ENCODE assay signal across 8 cellular contexts in genomic region chr9:4596165-4596922, GRCh38.
DNase-seq lines count a peak whose midpoint lies in the region; ATAC-seq, FAIRE-seq and TF ChIP-seq lines count a peak whose summit lies in the region.

No MANE protein-coding gene starts in this region.

- FAIRE-seq in GM19239 (lab: Jason Lieb, UNC) (peak; percentile 92), GM12878 (lab: Jason Lieb, UNC) (peak; percentile 72)

- H4K20me1 ChIP-seq in SU-DHL-6 (ENCODE audit: low read depth, low read length): no peaks in the 10 kb centered on the region
- no peaks in the 10 kb centered on the region for H4K20me1 ChIP-seq in GM12878 (ENCODE audit: control insufficient read depth, insufficient read depth)

- CTCF ChIA-PET in GM12878 (lab: Yijun Ruan, JAX): interaction anchor here (0.6 kb wide), 1 partner anchor 166 kb away, joined by 3 read pairs; no protein-coding TSS in a partner anchor
- CTCF ChIA-PET in HEK293T (lab: Yijun Ruan, JAX): no interaction called here

- no peaks in the 10 kb centered on the region for H3K9me3 ChIP-seq in SU-DHL-6 (ENCODE audit: insufficient read depth, low read length)
- no peaks in the 10 kb centered on the region; the same call in 2 of the 3 replicates for H3K9me3 ChIP-seq in GM12878 (replicated peaks; ENCODE audit: control insufficient read depth, insufficient read depth, low read length)
- no peaks in the 10 kb centered on the region for H3K9me3 ChIP-seq in gastrocnemius medialis
- H3K9me3 ChIP-seq in BE2C: no peaks in the 10 kb centered on the region

- intact Hi-C loops in GM12878 (cut with micrococcal nuclease; ENCODE audit: unreplicated experiment): no loop called here
- intact Hi-C loops in gastrocnemius medialis (cut with DNase I; ENCODE audit: low total_unique reads): no loop called here

- no peaks in the 10 kb centered on the region for H3K36me3 ChIP-seq in SU-DHL-6 (ENCODE audit: low read length)
- no peaks in the 10 kb centered on the region for H3K36me3 ChIP-seq in GM12878 (ENCODE audit: control insufficient read depth in 2 of 2, insufficient read depth in 2 of 2, low read length in 1 of 2)
- no peaks in the 10 kb centered on the region for H3K36me3 ChIP-seq in gastrocnemius medialis
- no peaks in the 10 kb centered on the region for H3K36me3 ChIP-seq in BE2C

- ATAC-seq in GM12878: peak; percentile 60
- ATAC-seq in gastrocnemius medialis: peak in 1 of 2 donors; percentile 23

- H3K4me3 ChIP-seq in SU-DHL-6 (ENCODE audit: insufficient read depth, low read length, poor library complexity, severe bottlenecking) (no peak overlapping the region), GM12878 (no peak overlapping the region), gastrocnemius medialis (no peak overlapping the region), BE2C (ENCODE audit: low read depth, low read length) (no peak overlapping the region)

- WGBS in GM12878 (ENCODE audit: insufficient coverage, insufficient replicate concordance, low lambda C conversion rate, missing lambda C conversion rate): 63% methylated on average over 11 of the region's 11 CpGs

- H3K4me2 ChIP-seq in SU-DHL-6 (ENCODE audit: low read depth, low read length, poor library complexity, severe bottlenecking): no peak overlapping the region
- H3K4me2 ChIP-seq in GM12878 (ENCODE audit: control insufficient read depth, insufficient read depth): no peak overlapping the region

- H3K27ac ChIP-seq in SU-DHL-6 (ENCODE audit: low read depth, low read length) (no peak overlapping the region), GM12878 (ENCODE audit: control insufficient read depth, insufficient read depth) (no peak overlapping the region; the same call in 1 of the 2 replicates), gastrocnemius medialis (peak overlapping the region; percentile 8 to 65 (median 44))

- TF ChIP-seq CTCF in SU-DHL-6 (IDR thresholded peaks at IDR 0.05; ENCODE audit: insufficient read depth, low read length, poor library complexity, severe bottlenecking) (no peak), GM12878 (IDR thresholded peaks at IDR 0.05 in 2 of 3, conservative IDR thresholded peaks at IDR 0.05 in 1 of 3; ENCODE audit: control insufficient read depth in 2 of 3, extremely low read depth in 1 of 3, insufficient read depth in 1 of 3, low read depth in 3 of 3, low read length in 3 of 3) (no peak), gastrocnemius medialis (IDR thresholded peaks at IDR 0.05 in 4 of 5, conservative IDR thresholded peaks at IDR 0.05 in 1 of 5) (no peak), BE2C (IDR thresholded peaks at IDR 0.05; ENCODE audit: low read depth, low read length) (no peak)

- POLR2A ChIA-PET in GM12878 (lab: Charles Lee) (no interaction called here), HEK293T (lab: Yijun Ruan, JAX) (no interaction called here)

- H3K79me2 ChIP-seq in SU-DHL-6 (ENCODE audit: insufficient read depth, low read length) (no peaks in the 10 kb centered on the region), GM12878 (ENCODE audit: control insufficient read depth, insufficient read depth, low read length) (no peaks in the 10 kb centered on the region)

- TF ChIP-seq EP300 in GM12878 (IDR thresholded peaks at IDR 0.05; ENCODE audit: borderline replicate concordance in 1 of 2, control insufficient read depth in 1 of 2, low read depth in 2 of 2, low read length in 2 of 2): no peak

- SMC1A ChIA-PET in GM12878 (lab: Charles Lee; ENCODE audit: uncharacterized antibody, unreplicated experiment): interaction anchor here (0.7 kb wide), 1 partner anchor 10 kb away, joined by 3 read pairs; no protein-coding TSS in a partner anchor

- no peaks in the 10 kb centered on the region for H3K27me3 ChIP-seq in SU-DHL-6 (ENCODE audit: low read length)
- H3K27me3 ChIP-seq in GM12878 (replicated peaks in 1 of 2; ENCODE audit: control insufficient read depth in 2 of 2, insufficient read depth in 2 of 2, low read length in 1 of 2): no peaks in the 10 kb centered on the region
- no peaks in the 10 kb centered on the region for H3K27me3 ChIP-seq in gastrocnemius medialis
- no peaks in the 10 kb centered on the region; the same call in 1 of the 2 replicates for H3K27me3 ChIP-seq in BE2C

- BruUV-seq in GM12878 (replicated peaks; lab: Mats Ljungman, UMichigan): no TSS peak

- in situ Hi-C loops in GM12878 (cut with MboI) (no loop called here), gastrocnemius medialis (cut with MboI; ENCODE audit: low sequenced_read_pairs in 4 of 4) (no loop called here)

- DNase-seq in GM19239 (ENCODE audit: insufficient read length, low spot score): no peak
- peak; percentile 5 for DNase-seq in GM12878 (ENCODE audit: low read depth, low spot score)
- no peak for DNase-seq in gastrocnemius medialis
- DNase-seq in BE2C: no peak
- no peak for DNase-seq in HEK293T (ENCODE audit: extremely low spot score)
- DNase-seq in NCI-H226: no peak
- no peak for DNase-seq in epidermal melanocyte (ENCODE audit: insufficient read length, low spot score)

- TF ChIP-seq RAD21 in GM12878 (IDR thresholded peaks at IDR 0.05; ENCODE audit: insufficient read depth, low read depth, low read length): no peak

- peaks cover 5% of the 10 kb centered on the region; the same call in 1 of the 2 replicates for H3K4me1 ChIP-seq in GM12878 (ENCODE audit: control insufficient read depth, insufficient read depth, low read length)
- H3K4me1 ChIP-seq in gastrocnemius medialis: no peaks in the 10 kb centered on the region
- no peaks in the 10 kb centered on the region for H3K4me1 ChIP-seq in BE2C

- RAD21 ChIA-PET in GM12878 (lab: Charles Lee; ENCODE audit: unreplicated experiment): no interaction called here

- H3F3A ChIP-seq in SU-DHL-6 (ENCODE audit: insufficient read depth): no peaks in the 10 kb centered on the region

- H3K9ac ChIP-seq in SU-DHL-6 (ENCODE audit: low read length) (no peak overlapping the region), GM12878 (ENCODE audit: control insufficient read depth, insufficient read depth, low read length) (no peak overlapping the region)

- TF ChIP-seq POLR2A in GM12878 (IDR thresholded peaks at IDR 0.05; ENCODE audit: low read depth, low read length) (no peak), gastrocnemius medialis (IDR thresholded peaks at IDR 0.05) (no peak)

- no peaks in the 10 kb centered on the region for H3K9me2 ChIP-seq in SU-DHL-6 (replicated peaks; ENCODE audit: insufficient read depth, low read length)

- H2AFZ ChIP-seq in SU-DHL-6 (ENCODE audit: low read depth, low read length, severe bottlenecking) (peak overlapping the region; percentile 65), GM12878 (ENCODE audit: control insufficient read depth, low read depth, low read length) (peak overlapping the region; percentile 62)

TF ChIP-seq in GM12878, 131 proteins besides CTCF, POLR2A, EP300 and RAD21 (continues in another document):
- TF ChIP-seq MLLT1 (IDR thresholded peaks at IDR 0.05) (no peak), ZNF217 (IDR thresholded peaks at IDR 0.05) (no peak), RB1 (IDR thresholded peaks at IDR 0.05; ENCODE audit: borderline replicate concordance) (no peak)

TF ChIP-seq in HEK293T, 16 proteins besides CTCF, POLR2A, EP300 and RAD21:
- TF ChIP-seq PKNOX1 (IDR thresholded peaks at IDR 0.05) (no peak), HDGF (IDR thresholded peaks at IDR 0.05; ENCODE audit: borderline replicate concordance) (no peak), CTBP1 (IDR thresholded peaks at IDR 0.05; ENCODE audit: borderline replicate concordance) (no peak), FOXM1 (IDR thresholded peaks at IDR 0.05; ENCODE audit: borderline replicate concordance) (no peak)
TF ChIP-seq in HEK293T: peak in this region for 0.

Comparison
In these comparisons a context has a peak if more than half of its experiments do, and no peak if none do; other contexts are left out.
1. H3K27ac ChIP-seq: peak in gastrocnemius medialis (4 of 4); none in SU-DHL-6 (single experiment) and GM12878 (single experiment).